9 cellular contexts compared by ENCODE assay signal in genomic region chr3:27880969-27881892, GRCh38.
DNase-seq lines count a peak whose midpoint lies in the region; ATAC-seq and TF ChIP-seq lines count a peak whose summit lies in the region.
"Had no signal": no experiment of that assay in that cellular context is flagged by ENCODE, and none has a peak within 500 bp of the region (broad histone marks: within the 10 kb centered on the region; RNA-seq: fewer than 3 reads in every experiment).

No MANE protein-coding gene starts in this region.

- no peaks in the 10 kb centered on the region for H3K9me3 ChIP-seq in right lobe of liver

- H3K27ac ChIP-seq in right lobe of liver = no peak overlapping the region
- H3K27ac ChIP-seq: SK-N-MC had no signal

- peaks cover 26% of the 10 kb centered on the region for H3K4me1 Mint-ChIP-seq in activated B cell treated with CpG ODN at 0.5 μM for 24 hours

- H3K4me3 ChIP-seq in GM12865 (ENCODE audit: low read depth, low read length) (peak overlapping the region; percentile 22), right lobe of liver (no peak overlapping the region), H7 (ENCODE audit: insufficient read depth, low read depth, low read length) (no peak overlapping the region)
- H3K4me3 ChIP-seq: SK-N-MC had no signal

- intact Hi-C loops in activated B cell treated with CpG ODN at 0.5 μM for 24 hours (cut with micrococcal nuclease) = no loop called here
- intact Hi-C loops in right lobe of liver (cut with DNase I) = no loop called here

- no peaks in the 10 kb centered on the region for H3K27me3 Mint-ChIP-seq in activated B cell treated with CpG ODN at 0.5 μM for 24 hours

- H3K4me3 Mint-ChIP-seq in activated B cell treated with CpG ODN at 0.5 μM for 24 hours = peak overlapping the region; percentile 80

- WGBS in right lobe of liver (ENCODE audit: insufficient coverage, low coverage, low lambda C conversion rate, missing lambda C conversion rate) = 35% methylated on average over 7 of the region's 7 CpGs

- DNase-seq in GM12865 (ENCODE audit: low read depth) (peak; percentile 8), activated B cell treated with CpG ODN at 0.5 μM for 24 hours (no peak), right lobe of liver (no peak), NCI-H82 (lab: John Stamatoyannopoulos, UW) (no peak), NCI-H2171 (lab: John Stamatoyannopoulos, UW) (no peak), H7 (no peak)

- ATAC-seq in HG02885 (IDR thresholded peaks at IDR 0.05; ENCODE audit: poor library complexity, unreplicated experiment) (peak; percentile 61), activated B cell treated with CpG ODN at 0.5 μM for 24 hours (ENCODE audit: low read depth) (no peak), right lobe of liver (peak in 3 of 4 donors; percentile 18 to 56 (median 55)), HG03460 (IDR thresholded peaks at IDR 0.05; ENCODE audit: unreplicated experiment) (no peak)

- H3K9me3 Mint-ChIP-seq in activated B cell treated with CpG ODN at 0.5 μM for 24 hours = no peaks in the 10 kb centered on the region

- TF ChIP-seq CTCF in GM12865 (IDR thresholded peaks at IDR 0.05; ENCODE audit: insufficient read depth, low read depth, low read length, missing control alignments) = no peak
- TF ChIP-seq CTCF in activated B cell treated with CpG ODN at 0.5 μM for 24 hours (IDR thresholded peaks at IDR 0.05) = no peak
- TF ChIP-seq CTCF in right lobe of liver (IDR thresholded peaks at IDR 0.05) = no peak

- H3K27ac Mint-ChIP-seq in activated B cell treated with CpG ODN at 0.5 μM for 24 hours = peak overlapping the region; percentile 32

- H3K36me3 Mint-ChIP-seq in activated B cell treated with CpG ODN at 0.5 μM for 24 hours (ENCODE audit: low read depth) = no peaks in the 10 kb centered on the region

- no peaks in the 10 kb centered on the region for H3K36me3 ChIP-seq in right lobe of liver
- no peaks in the 10 kb centered on the region for H3K36me3 ChIP-seq in H7 (replicated peaks; ENCODE audit: control insufficient read depth, insufficient read depth, low read length)

- no peak for TF ChIP-seq POLR2A in right lobe of liver (IDR thresholded peaks at IDR 0.05)

- CTCF ChIA-PET in activated B cell treated with CpG ODN at 0.5 μM for 24 hours (lab: Charles Lee) = no interaction called here

- no peaks in the 10 kb centered on the region for H3K27me3 ChIP-seq in right lobe of liver
- H3K27me3 ChIP-seq in H7 (ENCODE audit: control insufficient read depth, insufficient read depth, low read length) = peaks cover 2% of the 10 kb centered on the region; the same call in 1 of the 2 replicates

- peaks cover 0 to 14% (median 0%) of the 10 kb centered on the region in 4 donors for H3K4me1 ChIP-seq in right lobe of liver

- POLR2A ChIA-PET in activated B cell treated with CpG ODN at 0.5 μM for 24 hours (lab: Charles Lee) = no interaction called here

Comparison
In these comparisons a context has a peak if more than half of its experiments do, and no peak if none do; other contexts are left out.
1. ATAC-seq: peak in HG02885 (single experiment) and right lobe of liver (3 of 4); none in activated B cell treated with CpG ODN at 0.5 μM for 24 hours (single experiment) and HG03460 (single experiment).